ENCODE assay signal across 1 cellular context in the genomic region with DNA sequence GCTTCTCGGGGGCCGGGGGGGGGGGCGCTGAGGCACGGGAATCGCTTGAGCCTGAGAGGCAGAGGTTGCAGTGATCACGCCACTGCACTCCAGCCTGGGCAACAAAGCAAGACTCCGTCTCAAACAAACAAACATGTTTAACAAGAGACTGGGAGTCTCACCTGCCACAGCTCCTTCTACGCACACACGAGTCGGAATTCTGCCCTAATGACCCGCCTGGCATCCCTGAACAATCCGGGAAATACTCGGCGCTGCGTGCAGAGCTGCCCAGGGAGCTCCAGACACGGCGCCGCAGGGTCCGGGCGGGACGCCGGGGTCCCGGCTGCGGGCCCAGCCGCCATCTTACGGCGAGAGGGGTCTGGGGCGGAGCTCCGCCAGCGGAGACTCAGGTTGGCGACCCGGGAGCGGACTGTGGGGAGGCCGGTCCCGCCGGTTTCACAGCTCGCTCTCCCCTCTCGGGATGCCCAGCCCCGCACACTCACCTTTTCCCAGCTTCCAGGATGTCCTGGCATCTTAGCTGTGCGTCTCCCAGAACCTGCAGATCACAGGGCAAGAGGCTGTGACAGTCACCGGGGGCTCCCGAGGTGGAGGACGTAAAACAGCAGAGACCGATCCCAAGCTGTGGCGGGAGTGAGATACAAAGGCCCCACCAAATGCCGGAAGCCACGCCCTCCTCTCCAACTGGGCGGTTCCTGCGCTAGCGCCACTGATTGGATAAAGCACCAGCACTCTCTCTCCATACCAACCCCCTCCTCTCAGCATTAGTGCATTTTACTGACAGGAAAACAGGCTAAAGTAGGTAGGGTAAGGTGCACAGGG.
TF ChIP-seq lines count a peak whose summit lies in the region.

No MANE protein-coding gene starts in this region.

TF ChIP-seq in HepG2, 621 proteins besides CTCF, POLR2A, EP300 and RAD21 (continued from another document and continues in another):
- TF ChIP-seq PLRG1 (conservative IDR thresholded peaks at IDR 0.05) (no peak), SIX1 (CRISPR knock-in tag; IDR thresholded peaks at IDR 0.05; ENCODE audit: borderline replicate concordance) (no peak), ZNF446 (CRISPR knock-in tag; IDR thresholded peaks at IDR 0.05) (0 out of 2 replicates have a peak, but pooled peaks have one; percentile 23), ZNF350 (CRISPR knock-in tag; IDR thresholded peaks at IDR 0.05; ENCODE audit: borderline replicate concordance, low read depth) (peak; percentile 41; the same call in 1 of the 2 replicates), KLF6 (CRISPR knock-in tag; IDR thresholded peaks at IDR 0.05) (no peak), CHCHD3 (CRISPR knock-in tag; IDR thresholded peaks at IDR 0.05) (no peak), PAWR (CRISPR knock-in tag; IDR thresholded peaks at IDR 0.05; ENCODE audit: borderline replicate concordance) (no peak), REXO4 (CRISPR knock-in tag; IDR thresholded peaks at IDR 0.05; ENCODE audit: borderline replicate concordance) (no peak), POLR2G (IDR thresholded peaks at IDR 0.05; ENCODE audit: low read depth, low read length) (peak; percentile 80), ZNF510 (CRISPR knock-in tag; IDR thresholded peaks at IDR 0.05; ENCODE audit: low read depth) (peak; percentile 60; the same call in 1 of the 2 replicates), CBX1 (IDR thresholded peaks at IDR 0.05; ENCODE audit: low read depth) (no peak), ZC3H4 (CRISPR knock-in tag; IDR thresholded peaks at IDR 0.05; ENCODE audit: borderline replicate concordance) (no peak), ASH2L (IDR thresholded peaks at IDR 0.05; ENCODE audit: insufficient read length, low read depth, low read length) (no peak), MATR3 (CRISPR knock-in tag; IDR thresholded peaks at IDR 0.05) (no peak), IRF2 (CRISPR knock-in tag; IDR thresholded peaks at IDR 0.05) (peak; percentile 61; the same call in 1 of the 2 replicates), ZNF552 (CRISPR knock-in tag; IDR thresholded peaks at IDR 0.05; ENCODE audit: borderline replicate concordance) (no peak), EZH2 (conservative IDR thresholded peaks at IDR 0.05; ENCODE audit: low read depth, low read length) (no peak), ZNF484 (CRISPR knock-in tag; IDR thresholded peaks at IDR 0.05; ENCODE audit: borderline replicate concordance, low read depth) (no peak), RFX5 (IDR thresholded peaks at IDR 0.05; ENCODE audit: low read depth, low read length) (no peak), ZNF335 (CRISPR knock-in tag; IDR thresholded peaks at IDR 0.05) (no peak), TAF1 (CRISPR knock-in tag; IDR thresholded peaks at IDR 0.05) (peak; percentile 79), FOXM1 (CRISPR knock-in tag; IDR thresholded peaks at IDR 0.05) (no peak), ZFP41 (CRISPR knock-in tag; IDR thresholded peaks at IDR 0.05; ENCODE audit: borderline replicate concordance) (no peak), GLI4 (CRISPR knock-in tag; IDR thresholded peaks at IDR 0.05; ENCODE audit: borderline replicate concordance) (no peak), KDM5B (CRISPR knock-in tag; IDR thresholded peaks at IDR 0.05; ENCODE audit: borderline replicate concordance) (peak; percentile 83; the same call in 1 of the 2 replicates), ZFYVE20 (CRISPR knock-in tag; IDR thresholded peaks at IDR 0.05; ENCODE audit: borderline replicate concordance, low read depth) (no peak), ZNF282 (IDR thresholded peaks at IDR 0.05; ENCODE audit: partially characterized antibody) (no peak), ZSCAN29 (CRISPR knock-in tag; conservative IDR thresholded peaks at IDR 0.05) (no peak), ISX (CRISPR knock-in tag; conservative IDR thresholded peaks at IDR 0.05) (no peak), ZNF619 (CRISPR knock-in tag; IDR thresholded peaks at IDR 0.05) (no peak), KLF12 (CRISPR knock-in tag; IDR thresholded peaks at IDR 0.05; ENCODE audit: borderline replicate concordance) (no peak), MEF2D (CRISPR knock-in tag; IDR thresholded peaks at IDR 0.05) (no peak), PRPF4 (IDR thresholded peaks at IDR 0.05; ENCODE audit: low read depth, low read length, poor library complexity, severe bottlenecking) (no peak), ZNF546 (CRISPR knock-in tag; conservative IDR thresholded peaks at IDR 0.05) (no peak), CEBPG (CRISPR knock-in tag; IDR thresholded peaks at IDR 0.05) (no peak), MAFF (IDR thresholded peaks at IDR 0.05; ENCODE audit: low read depth, low read length) (no peak), ZNF101 (CRISPR knock-in tag; IDR thresholded peaks at IDR 0.05; ENCODE audit: borderline replicate concordance, low read depth) (no peak), ZNF775 (CRISPR knock-in tag; IDR thresholded peaks at IDR 0.05; ENCODE audit: borderline replicate concordance) (no peak), HNRNPUL1 (IDR thresholded peaks at IDR 0.05; ENCODE audit: low read depth, low read length) (no peak), ZNF792 (CRISPR knock-in tag; IDR thresholded peaks at IDR 0.05) (no peak), DR1 (CRISPR knock-in tag; IDR thresholded peaks at IDR 0.05) (no peak), GPN1 (CRISPR knock-in tag; IDR thresholded peaks at IDR 0.05; ENCODE audit: borderline replicate concordance) (no peak), ZNF816 (CRISPR knock-in tag; IDR thresholded peaks at IDR 0.05; ENCODE audit: borderline replicate concordance) (no peak), ZBTB7A (CRISPR knock-in tag; IDR thresholded peaks at IDR 0.05) (no peak), ZNF451 (CRISPR knock-in tag; IDR thresholded peaks at IDR 0.05) (no peak), ZNF709 (CRISPR knock-in tag; IDR thresholded peaks at IDR 0.05) (peak; percentile 71; the same call in 1 of the 2 replicates), SRSF1 (optimal IDR thresholded peaks at IDR 0.05; ENCODE audit: low read depth, low read length) (no peak), NONO (IDR thresholded peaks at IDR 0.05) (no peak), NONO (CRISPR knock-in tag; conservative IDR thresholded peaks at IDR 0.05) (peak; percentile 31; the same call in 1 of the 2 replicates), PAX8 (CRISPR knock-in tag; IDR thresholded peaks at IDR 0.05; ENCODE audit: borderline replicate concordance) (0 out of 2 replicates have a peak, but pooled peaks have one; percentile 38), IKZF4 (CRISPR knock-in tag; IDR thresholded peaks at IDR 0.05; ENCODE audit: borderline replicate concordance, low read depth, not compliant biosample characterization) (no peak), ZMYM3 (CRISPR knock-in tag; IDR thresholded peaks at IDR 0.05) (peak; percentile 30; the same call in 1 of the 2 replicates), ZFP90 (CRISPR knock-in tag; IDR thresholded peaks at IDR 0.05; ENCODE audit: borderline replicate concordance) (peak; percentile 77; the same call in 1 of the 2 replicates), YY1 (IDR thresholded peaks at IDR 0.05; ENCODE audit: insufficient read depth, insufficient replicate concordance, low read depth, low read length) (peak; percentile 80), ZNF567 (CRISPR knock-in tag; IDR thresholded peaks at IDR 0.05; ENCODE audit: borderline replicate concordance) (0 out of 2 replicates have a peak, but pooled peaks have one; percentile 60), HNRNPL (IDR thresholded peaks at IDR 0.05; ENCODE audit: low read depth, low read length) (no peak)
- TF ChIP-seq, protein P1, sequence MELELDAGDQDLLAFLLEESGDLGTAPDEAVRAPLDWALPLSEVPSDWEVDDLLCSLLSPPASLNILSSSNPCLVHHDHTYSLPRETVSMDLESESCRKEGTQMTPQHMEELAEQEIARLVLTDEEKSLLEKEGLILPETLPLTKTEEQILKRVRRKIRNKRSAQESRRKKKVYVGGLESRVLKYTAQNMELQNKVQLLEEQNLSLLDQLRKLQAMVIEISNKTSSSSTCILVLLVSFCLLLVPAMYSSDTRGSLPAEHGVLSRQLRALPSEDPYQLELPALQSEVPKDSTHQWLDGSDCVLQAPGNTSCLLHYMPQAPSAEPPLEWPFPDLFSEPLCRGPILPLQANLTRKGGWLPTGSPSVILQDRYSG (CRISPR knock-in tag; IDR thresholded peaks at IDR 0.05): no peak
- TF ChIP-seq, protein P2, sequence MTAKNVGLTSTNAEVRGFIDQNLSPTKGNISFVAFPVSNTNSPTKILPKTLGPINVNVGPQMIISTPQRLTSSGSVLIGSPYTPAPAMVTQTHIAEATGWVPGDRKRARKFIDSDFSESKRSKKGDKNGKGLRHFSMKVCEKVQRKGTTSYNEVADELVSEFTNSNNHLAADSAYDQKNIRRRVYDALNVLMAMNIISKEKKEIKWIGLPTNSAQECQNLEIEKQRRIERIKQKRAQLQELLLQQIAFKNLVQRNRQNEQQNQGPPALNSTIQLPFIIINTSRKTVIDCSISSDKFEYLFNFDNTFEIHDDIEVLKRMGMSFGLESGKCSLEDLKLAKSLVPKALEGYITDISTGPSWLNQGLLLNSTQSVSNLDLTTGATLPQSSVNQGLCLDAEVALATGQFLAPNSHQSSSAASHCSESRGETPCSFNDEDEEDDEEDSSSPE (CRISPR knock-in tag; IDR thresholded peaks at IDR 0.05): no peak; the same call in 1 of the 2 replicates
- TF ChIP-seq, protein P3, sequence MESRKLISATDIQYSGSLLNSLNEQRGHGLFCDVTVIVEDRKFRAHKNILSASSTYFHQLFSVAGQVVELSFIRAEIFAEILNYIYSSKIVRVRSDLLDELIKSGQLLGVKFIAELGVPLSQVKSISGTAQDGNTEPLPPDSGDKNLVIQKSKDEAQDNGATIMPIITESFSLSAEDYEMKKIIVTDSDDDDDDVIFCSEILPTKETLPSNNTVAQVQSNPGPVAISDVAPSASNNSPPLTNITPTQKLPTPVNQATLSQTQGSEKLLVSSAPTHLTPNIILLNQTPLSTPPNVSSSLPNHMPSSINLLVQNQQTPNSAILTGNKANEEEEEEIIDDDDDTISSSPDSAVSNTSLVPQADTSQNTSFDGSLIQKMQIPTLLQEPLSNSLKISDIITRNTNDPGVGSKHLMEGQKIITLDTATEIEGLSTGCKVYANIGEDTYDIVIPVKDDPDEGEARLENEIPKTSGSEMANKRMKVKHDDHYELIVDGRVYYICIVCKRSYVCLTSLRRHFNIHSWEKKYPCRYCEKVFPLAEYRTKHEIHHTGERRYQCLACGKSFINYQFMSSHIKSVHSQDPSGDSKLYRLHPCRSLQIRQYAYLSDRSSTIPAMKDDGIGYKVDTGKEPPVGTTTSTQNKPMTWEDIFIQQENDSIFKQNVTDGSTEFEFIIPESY (CRISPR knock-in tag; IDR thresholded peaks at IDR 0.05): no peak
- TF ChIP-seq, protein P4, sequence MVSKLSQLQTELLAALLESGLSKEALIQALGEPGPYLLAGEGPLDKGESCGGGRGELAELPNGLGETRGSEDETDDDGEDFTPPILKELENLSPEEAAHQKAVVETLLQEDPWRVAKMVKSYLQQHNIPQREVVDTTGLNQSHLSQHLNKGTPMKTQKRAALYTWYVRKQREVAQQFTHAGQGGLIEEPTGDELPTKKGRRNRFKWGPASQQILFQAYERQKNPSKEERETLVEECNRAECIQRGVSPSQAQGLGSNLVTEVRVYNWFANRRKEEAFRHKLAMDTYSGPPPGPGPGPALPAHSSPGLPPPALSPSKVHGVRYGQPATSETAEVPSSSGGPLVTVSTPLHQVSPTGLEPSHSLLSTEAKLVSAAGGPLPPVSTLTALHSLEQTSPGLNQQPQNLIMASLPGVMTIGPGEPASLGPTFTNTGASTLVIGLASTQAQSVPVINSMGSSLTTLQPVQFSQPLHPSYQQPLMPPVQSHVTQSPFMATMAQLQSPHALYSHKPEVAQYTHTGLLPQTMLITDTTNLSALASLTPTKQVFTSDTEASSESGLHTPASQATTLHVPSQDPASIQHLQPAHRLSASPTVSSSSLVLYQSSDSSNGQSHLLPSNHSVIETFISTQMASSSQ (IDR thresholded peaks at IDR 0.05; ENCODE audit: low read depth): no peak
- TF ChIP-seq, protein P4 (CRISPR knock-in tag; IDR thresholded peaks at IDR 0.05; ENCODE audit: borderline replicate concordance): 0 out of 2 replicates have a peak, but pooled peaks have one; percentile 36
- TF ChIP-seq, protein P5, sequence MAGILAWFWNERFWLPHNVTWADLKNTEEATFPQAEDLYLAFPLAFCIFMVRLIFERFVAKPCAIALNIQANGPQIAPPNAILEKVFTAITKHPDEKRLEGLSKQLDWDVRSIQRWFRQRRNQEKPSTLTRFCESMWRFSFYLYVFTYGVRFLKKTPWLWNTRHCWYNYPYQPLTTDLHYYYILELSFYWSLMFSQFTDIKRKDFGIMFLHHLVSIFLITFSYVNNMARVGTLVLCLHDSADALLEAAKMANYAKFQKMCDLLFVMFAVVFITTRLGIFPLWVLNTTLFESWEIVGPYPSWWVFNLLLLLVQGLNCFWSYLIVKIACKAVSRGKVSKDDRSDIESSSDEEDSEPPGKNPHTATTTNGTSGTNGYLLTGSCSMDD (CRISPR knock-in tag; IDR thresholded peaks at IDR 0.05): no peak
- TF ChIP-seq, protein P6, sequence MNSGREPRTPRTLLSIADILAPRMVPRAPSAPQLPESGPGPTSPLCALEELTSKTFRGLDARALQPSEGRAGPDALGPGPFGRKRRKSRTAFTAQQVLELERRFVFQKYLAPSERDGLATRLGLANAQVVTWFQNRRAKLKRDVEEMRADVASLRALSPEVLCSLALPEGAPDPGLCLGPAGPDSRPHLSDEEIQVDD (CRISPR knock-in tag; IDR thresholded peaks at IDR 0.05; ENCODE audit: borderline replicate concordance): no peak
- TF ChIP-seq, protein P7, sequence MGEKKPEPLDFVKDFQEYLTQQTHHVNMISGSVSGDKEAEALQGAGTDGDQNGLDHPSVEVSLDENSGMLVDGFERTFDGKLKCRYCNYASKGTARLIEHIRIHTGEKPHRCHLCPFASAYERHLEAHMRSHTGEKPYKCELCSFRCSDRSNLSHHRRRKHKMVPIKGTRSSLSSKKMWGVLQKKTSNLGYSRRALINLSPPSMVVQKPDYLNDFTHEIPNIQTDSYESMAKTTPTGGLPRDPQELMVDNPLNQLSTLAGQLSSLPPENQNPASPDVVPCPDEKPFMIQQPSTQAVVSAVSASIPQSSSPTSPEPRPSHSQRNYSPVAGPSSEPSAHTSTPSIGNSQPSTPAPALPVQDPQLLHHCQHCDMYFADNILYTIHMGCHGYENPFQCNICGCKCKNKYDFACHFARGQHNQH (CRISPR knock-in tag; IDR thresholded peaks at IDR 0.05): no peak
- TF ChIP-seq, protein P8, sequence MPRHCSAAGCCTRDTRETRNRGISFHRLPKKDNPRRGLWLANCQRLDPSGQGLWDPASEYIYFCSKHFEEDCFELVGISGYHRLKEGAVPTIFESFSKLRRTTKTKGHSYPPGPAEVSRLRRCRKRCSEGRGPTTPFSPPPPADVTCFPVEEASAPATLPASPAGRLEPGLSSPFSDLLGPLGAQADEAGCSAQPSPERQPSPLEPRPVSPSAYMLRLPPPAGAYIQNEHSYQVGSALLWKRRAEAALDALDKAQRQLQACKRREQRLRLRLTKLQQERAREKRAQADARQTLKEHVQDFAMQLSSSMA (CRISPR knock-in tag; IDR thresholded peaks at IDR 0.05): no peak
